ENCODE assay signal across 20 cellular contexts in genomic region chr14:72876710-72877063, GRCh38. TPM values are rescaled to one million over a fixed set of nuclear protein-coding genes. Genes with fewer than 3 reads are reported as not detected.
"Had no signal": no experiment of that assay in that cellular context is flagged by ENCODE, and none has a peak within 500 bp of the region (broad histone marks: within the 10 kb centered on the region; RNA-seq: fewer than 3 reads in every experiment).

No MANE protein-coding gene starts in this region.

- H3K9me3 Mint-ChIP-seq: activated naive CD8-positive, alpha-beta T cell treated with anti-CD3 and anti-CD28 coated beads, Interleukin-2, amount 10 ng/mL, durations not matched to agents 7 days and 5 days had no signal

- H3K27ac Mint-ChIP-seq: activated CD8-positive, alpha-beta memory T cell treated with anti-CD3 and anti-CD28 coated beads, Interleukin-2, amount 10 ng/mL, durations not matched to agents 7 days and 5 days; activated naive CD8-positive, alpha-beta T cell treated with anti-CD3 and anti-CD28 coated beads, Interleukin-2, amount 10 ng/mL, durations not matched to agents 7 days and 5 days had no signal

- H3K4me3 Mint-ChIP-seq: activated CD8-positive, alpha-beta memory T cell treated with anti-CD3 and anti-CD28 coated beads, Interleukin-2, amount 10 ng/mL, durations not matched to agents 7 days and 5 days; activated naive CD8-positive, alpha-beta T cell treated with anti-CD3 and anti-CD28 coated beads, Interleukin-2, amount 10 ng/mL, durations not matched to agents 7 days and 5 days had no signal

- H3K27ac ChIP-seq: esophagus squamous epithelium, left ventricle myocardium inferior, psoas muscle, spleen had no signal

- H3K36me3 ChIP-seq: esophagus squamous epithelium, left ventricle myocardium inferior, spleen had no signal

- H3K9me3 ChIP-seq: psoas muscle had no signal

- H3K4me3 ChIP-seq: esophagus squamous epithelium, heart left ventricle, left ventricle myocardium inferior, psoas muscle, spleen had no signal

- DNase-seq: activated CD4-positive, alpha-beta T cell treated with anti-CD3 and anti-CD28 coated beads, Interleukin-2, amount 50 U/mL, for 48 hours; activated CD4-positive, CD25-positive, alpha-beta regulatory T cell treated with anti-CD3 and anti-CD28 coated beads, Interleukin-2, amount 50 U/mL, for 72 hours; activated CD8-positive, alpha-beta memory T cell treated with anti-CD3 and anti-CD28 coated beads, Interleukin-2, amount 10 ng/mL, durations not matched to agents 7 days and 5 days; activated gamma-delta T cell treated with Interleukin-2 at 50 U/mL for 16 hours; activated naive CD8-positive, alpha-beta T cell treated with anti-CD3 and anti-CD28 coated beads, Interleukin-2, amount 10 ng/mL, durations not matched to agents 7 days and 5 days; activated T-cell treated with anti-CD3 and anti-CD28 coated beads, Interleukin-2, amount 50 U/mL, for 48 hours; aorta; esophagus squamous epithelium; foreskin melanocyte; heart left ventricle; left ventricle myocardium inferior; mesenchymal stem cell; psoas muscle; spleen; stimulated activated CD4-positive, alpha-beta T cell treated with anti-CD3 and anti-CD28 coated beads, Interleukin-1b, Interleukin-23, amount 100 ng/mL, for 48 hours; stimulated activated naive CD4-positive, alpha-beta T cell treated with Interleukin-2 at 50 U/mL for 16 hours; SW 1271; trophoblast cell had no signal

- H3K4me1 ChIP-seq: esophagus squamous epithelium, spleen had no signal

- H3K27me3 ChIP-seq: heart left ventricle, spleen had no signal

- ATAC-seq: activated CD8-positive, alpha-beta memory T cell treated with anti-CD3 and anti-CD28 coated beads, Interleukin-2, amount 10 ng/mL, durations not matched to agents 7 days and 5 days; sciatic nerve had no signal

RNA-seq across cellular contexts. Expression of gene DPF3, which starts 17.2 kb away (rescaled TPM):
- total RNA-seq: bronchial epithelial cell had no signal
